Comparison of ENCODE assay signal across 1 cellular context in the genomic region with DNA sequence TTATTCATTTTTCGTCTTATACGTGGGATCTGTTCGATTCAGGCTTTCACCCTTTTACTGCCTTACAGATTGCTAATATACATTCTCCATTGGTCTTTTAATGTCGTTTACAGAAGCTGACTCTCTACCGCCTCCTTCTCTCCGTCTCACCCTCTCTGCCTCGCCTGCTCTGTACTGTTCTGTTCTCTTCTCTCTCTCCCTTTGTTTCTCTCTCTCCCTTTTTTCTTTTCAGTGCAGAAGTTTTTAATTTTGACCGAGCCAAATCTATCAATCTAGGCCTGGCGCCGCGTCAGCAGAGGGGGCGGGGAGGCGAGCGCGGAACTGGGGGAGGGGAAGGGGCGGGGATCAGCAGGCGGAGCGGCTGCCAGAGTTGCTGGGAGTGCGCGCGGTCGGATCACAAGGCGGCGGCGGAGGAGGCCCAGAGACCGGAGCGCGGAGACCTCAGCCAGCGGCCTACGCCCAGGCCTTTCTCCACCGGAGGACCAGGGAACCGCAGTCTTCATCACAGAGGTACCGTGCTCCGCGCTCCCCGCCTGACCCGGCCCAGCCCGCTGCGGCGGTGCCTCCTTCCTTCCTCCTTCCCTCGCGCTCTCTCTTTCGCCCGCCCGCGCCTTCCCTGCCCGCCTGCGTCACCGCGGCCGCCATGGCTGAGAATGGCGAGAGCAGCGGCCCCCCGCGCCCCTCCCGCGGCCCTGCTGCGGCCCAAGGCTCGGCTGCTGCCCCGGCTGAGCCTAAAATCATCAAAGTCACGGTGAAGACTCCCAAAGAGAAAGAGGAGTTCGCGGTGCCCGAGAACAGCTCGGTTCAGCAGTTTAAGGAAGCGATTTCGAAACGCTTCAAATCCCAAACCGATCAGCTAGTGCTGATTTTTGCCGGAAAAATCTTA.
TF ChIP-seq lines count a peak whose summit lies in the region.

UBQLN2 (plus strand) TSS at position 397 of the 886 bp plus-strand sequence; CDS start at position 644, 247 bp downstream.

TF ChIP-seq in HCT116, 20 proteins besides CTCF, POLR2A, EP300 and RAD21 (continued from another document):
- TF ChIP-seq, protein P1, sequence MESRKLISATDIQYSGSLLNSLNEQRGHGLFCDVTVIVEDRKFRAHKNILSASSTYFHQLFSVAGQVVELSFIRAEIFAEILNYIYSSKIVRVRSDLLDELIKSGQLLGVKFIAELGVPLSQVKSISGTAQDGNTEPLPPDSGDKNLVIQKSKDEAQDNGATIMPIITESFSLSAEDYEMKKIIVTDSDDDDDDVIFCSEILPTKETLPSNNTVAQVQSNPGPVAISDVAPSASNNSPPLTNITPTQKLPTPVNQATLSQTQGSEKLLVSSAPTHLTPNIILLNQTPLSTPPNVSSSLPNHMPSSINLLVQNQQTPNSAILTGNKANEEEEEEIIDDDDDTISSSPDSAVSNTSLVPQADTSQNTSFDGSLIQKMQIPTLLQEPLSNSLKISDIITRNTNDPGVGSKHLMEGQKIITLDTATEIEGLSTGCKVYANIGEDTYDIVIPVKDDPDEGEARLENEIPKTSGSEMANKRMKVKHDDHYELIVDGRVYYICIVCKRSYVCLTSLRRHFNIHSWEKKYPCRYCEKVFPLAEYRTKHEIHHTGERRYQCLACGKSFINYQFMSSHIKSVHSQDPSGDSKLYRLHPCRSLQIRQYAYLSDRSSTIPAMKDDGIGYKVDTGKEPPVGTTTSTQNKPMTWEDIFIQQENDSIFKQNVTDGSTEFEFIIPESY (IDR thresholded peaks at IDR 0.05; ENCODE audit: extremely low read depth, insufficient replicate concordance, low read length), result no peak
- TF ChIP-seq SP1 (IDR thresholded peaks at IDR 0.05; ENCODE audit: low read depth), result peak; percentile 35
- TF ChIP-seq REST (IDR thresholded peaks at IDR 0.05; ENCODE audit: low read depth), result no peak
- no peak for TF ChIP-seq CEBPB (IDR thresholded peaks at IDR 0.05; ENCODE audit: low read depth)
- TF ChIP-seq FOSL1 (IDR thresholded peaks at IDR 0.05; ENCODE audit: low read depth), result no peak
- TF ChIP-seq CBX3 (IDR thresholded peaks at IDR 0.05; ENCODE audit: low read depth), result no peak
TF ChIP-seq in HCT116: peak in this region for 8.
